1 cellular context compared by ENCODE assay signal in genomic region chr12:95520825-95521224, GRCh38.
TF ChIP-seq lines count a peak whose summit lies in the region.

No MANE protein-coding gene starts in this region.

TF ChIP-seq in K562, 482 proteins besides CTCF, POLR2A, EP300 and RAD21:
- peak; percentile 82; the same call in 1 of the 2 replicates for TF ChIP-seq HMBOX1 (IDR thresholded peaks at IDR 0.05)
- TF ChIP-seq CBFA2T3 (IDR thresholded peaks at IDR 0.05), result peak; percentile 47; the same call in 1 of the 2 replicates
- TF ChIP-seq THRAP3 (IDR thresholded peaks at IDR 0.05; ENCODE audit: borderline replicate concordance), result no peak
